ENCODE assay signal across 1 cellular context in the genomic region with DNA sequence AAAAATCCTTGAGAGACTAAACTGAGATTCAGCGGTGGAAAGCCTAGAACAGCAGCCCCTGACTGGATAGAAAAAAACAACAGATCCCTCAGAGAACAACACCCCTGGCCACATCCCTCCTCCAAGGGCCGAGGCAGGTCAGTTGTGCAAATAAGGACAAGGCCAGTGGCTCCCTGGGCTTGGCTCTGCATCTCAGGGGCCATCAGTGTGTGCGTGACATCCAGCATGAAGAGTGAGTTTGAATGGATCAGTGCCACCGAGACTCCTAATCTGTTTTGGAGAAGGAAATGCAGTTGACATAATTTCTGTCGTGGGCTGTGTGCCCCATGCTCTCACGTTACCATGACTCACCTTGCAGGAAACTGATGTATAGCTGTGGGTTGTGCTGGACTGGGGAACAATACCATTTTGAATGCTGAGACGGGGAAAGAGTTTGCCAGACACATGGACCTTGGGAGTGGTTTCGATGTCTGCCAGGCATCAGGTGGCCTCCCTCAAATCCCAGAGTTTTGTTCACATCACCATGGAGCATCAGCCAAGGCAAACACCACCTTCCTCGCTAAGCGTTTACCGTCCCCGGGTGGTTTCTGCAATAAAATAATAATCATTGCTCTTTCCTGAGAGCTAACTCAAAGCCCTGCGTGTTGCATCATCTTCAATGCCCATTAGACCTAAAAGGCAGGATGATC.
TF ChIP-seq lines count a peak whose summit lies in the region.

No MANE protein-coding gene starts in this region.

TF ChIP-seq in HEK293, 187 proteins besides CTCF, POLR2A, EP300 and RAD21 (continued from another document and continues in another):
- TF ChIP-seq, protein P1, sequence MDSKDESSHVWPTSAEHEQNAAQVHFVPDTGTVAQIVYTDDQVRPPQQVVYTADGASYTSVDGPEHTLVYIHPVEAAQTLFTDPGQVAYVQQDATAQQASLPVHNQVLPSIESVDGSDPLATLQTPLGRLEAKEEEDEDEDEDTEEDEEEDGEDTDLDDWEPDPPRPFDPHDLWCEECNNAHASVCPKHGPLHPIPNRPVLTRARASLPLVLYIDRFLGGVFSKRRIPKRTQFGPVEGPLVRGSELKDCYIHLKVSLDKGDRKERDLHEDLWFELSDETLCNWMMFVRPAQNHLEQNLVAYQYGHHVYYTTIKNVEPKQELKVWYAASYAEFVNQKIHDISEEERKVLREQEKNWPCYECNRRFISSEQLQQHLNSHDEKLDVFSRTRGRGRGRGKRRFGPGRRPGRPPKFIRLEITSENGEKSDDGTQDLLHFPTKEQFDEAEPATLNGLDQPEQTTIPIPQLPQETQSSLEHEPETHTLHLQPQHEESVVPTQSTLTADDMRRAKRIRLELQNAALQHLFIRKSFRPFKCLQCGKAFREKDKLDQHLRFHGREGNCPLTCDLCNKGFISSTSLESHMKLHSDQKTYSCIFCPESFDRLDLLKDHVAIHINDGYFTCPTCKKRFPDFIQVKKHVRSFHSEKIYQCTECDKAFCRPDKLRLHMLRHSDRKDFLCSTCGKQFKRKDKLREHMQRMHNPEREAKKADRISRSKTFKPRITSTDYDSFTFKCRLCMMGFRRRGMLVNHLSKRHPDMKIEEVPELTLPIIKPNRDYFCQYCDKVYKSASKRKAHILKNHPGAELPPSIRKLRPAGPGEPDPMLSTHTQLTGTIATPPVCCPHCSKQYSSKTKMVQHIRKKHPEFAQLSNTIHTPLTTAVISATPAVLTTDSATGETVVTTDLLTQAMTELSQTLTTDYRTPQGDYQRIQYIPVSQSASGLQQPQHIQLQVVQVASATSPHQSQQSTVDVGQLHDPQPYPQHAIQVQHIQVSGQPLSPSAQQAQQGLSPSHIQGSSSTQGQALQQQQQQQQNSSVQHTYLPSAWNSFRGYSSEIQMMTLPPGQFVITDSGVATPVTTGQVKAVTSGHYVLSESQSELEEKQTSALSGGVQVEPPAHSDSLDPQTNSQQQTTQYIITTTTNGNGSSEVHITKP (tag by site-specific recombination; IDR thresholded peaks at IDR 0.05) = peak; percentile 88
- TF ChIP-seq GLIS1 (tag by site-specific recombination; IDR thresholded peaks at IDR 0.05) = peak; percentile 67
- TF ChIP-seq, protein P2, sequence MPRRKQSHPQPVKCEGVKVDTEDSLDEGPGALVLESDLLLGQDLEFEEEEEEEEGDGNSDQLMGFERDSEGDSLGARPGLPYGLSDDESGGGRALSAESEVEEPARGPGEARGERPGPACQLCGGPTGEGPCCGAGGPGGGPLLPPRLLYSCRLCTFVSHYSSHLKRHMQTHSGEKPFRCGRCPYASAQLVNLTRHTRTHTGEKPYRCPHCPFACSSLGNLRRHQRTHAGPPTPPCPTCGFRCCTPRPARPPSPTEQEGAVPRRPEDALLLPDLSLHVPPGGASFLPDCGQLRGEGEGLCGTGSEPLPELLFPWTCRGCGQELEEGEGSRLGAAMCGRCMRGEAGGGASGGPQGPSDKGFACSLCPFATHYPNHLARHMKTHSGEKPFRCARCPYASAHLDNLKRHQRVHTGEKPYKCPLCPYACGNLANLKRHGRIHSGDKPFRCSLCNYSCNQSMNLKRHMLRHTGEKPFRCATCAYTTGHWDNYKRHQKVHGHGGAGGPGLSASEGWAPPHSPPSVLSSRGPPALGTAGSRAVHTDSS (tag by site-specific recombination; IDR thresholded peaks at IDR 0.05) = 0 out of 2 replicates have a peak, but pooled peaks have one; percentile 36
- TF ChIP-seq, protein P3, sequence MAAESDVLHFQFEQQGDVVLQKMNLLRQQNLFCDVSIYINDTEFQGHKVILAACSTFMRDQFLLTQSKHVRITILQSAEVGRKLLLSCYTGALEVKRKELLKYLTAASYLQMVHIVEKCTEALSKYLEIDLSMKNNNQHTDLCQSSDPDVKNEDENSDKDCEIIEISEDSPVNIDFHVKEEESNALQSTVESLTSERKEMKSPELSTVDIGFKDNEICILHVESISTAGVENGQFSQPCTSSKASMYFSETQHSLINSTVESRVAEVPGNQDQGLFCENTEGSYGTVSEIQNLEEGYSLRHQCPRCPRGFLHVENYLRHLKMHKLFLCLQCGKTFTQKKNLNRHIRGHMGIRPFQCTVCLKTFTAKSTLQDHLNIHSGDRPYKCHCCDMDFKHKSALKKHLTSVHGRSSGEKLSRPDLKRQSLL (tag by site-specific recombination; IDR thresholded peaks at IDR 0.05) = no peak
- TF ChIP-seq, protein P4, sequence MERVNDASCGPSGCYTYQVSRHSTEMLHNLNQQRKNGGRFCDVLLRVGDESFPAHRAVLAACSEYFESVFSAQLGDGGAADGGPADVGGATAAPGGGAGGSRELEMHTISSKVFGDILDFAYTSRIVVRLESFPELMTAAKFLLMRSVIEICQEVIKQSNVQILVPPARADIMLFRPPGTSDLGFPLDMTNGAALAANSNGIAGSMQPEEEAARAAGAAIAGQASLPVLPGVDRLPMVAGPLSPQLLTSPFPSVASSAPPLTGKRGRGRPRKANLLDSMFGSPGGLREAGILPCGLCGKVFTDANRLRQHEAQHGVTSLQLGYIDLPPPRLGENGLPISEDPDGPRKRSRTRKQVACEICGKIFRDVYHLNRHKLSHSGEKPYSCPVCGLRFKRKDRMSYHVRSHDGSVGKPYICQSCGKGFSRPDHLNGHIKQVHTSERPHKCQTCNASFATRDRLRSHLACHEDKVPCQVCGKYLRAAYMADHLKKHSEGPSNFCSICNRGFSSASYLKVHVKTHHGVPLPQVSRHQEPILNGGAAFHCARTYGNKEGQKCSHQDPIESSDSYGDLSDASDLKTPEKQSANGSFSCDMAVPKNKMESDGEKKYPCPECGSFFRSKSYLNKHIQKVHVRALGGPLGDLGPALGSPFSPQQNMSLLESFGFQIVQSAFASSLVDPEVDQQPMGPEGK (tag by site-specific recombination; IDR thresholded peaks at IDR 0.05) = peak; percentile 69
- TF ChIP-seq ZNF24 (tag by site-specific recombination; IDR thresholded peaks at IDR 0.05) = 0 out of 2 replicates have a peak, but pooled peaks have one; percentile 42
- TF ChIP-seq SETDB1 (IDR thresholded peaks at IDR 0.05; ENCODE audit: insufficient read length, low read length) = peak; percentile 19
- TF ChIP-seq, protein P5, sequence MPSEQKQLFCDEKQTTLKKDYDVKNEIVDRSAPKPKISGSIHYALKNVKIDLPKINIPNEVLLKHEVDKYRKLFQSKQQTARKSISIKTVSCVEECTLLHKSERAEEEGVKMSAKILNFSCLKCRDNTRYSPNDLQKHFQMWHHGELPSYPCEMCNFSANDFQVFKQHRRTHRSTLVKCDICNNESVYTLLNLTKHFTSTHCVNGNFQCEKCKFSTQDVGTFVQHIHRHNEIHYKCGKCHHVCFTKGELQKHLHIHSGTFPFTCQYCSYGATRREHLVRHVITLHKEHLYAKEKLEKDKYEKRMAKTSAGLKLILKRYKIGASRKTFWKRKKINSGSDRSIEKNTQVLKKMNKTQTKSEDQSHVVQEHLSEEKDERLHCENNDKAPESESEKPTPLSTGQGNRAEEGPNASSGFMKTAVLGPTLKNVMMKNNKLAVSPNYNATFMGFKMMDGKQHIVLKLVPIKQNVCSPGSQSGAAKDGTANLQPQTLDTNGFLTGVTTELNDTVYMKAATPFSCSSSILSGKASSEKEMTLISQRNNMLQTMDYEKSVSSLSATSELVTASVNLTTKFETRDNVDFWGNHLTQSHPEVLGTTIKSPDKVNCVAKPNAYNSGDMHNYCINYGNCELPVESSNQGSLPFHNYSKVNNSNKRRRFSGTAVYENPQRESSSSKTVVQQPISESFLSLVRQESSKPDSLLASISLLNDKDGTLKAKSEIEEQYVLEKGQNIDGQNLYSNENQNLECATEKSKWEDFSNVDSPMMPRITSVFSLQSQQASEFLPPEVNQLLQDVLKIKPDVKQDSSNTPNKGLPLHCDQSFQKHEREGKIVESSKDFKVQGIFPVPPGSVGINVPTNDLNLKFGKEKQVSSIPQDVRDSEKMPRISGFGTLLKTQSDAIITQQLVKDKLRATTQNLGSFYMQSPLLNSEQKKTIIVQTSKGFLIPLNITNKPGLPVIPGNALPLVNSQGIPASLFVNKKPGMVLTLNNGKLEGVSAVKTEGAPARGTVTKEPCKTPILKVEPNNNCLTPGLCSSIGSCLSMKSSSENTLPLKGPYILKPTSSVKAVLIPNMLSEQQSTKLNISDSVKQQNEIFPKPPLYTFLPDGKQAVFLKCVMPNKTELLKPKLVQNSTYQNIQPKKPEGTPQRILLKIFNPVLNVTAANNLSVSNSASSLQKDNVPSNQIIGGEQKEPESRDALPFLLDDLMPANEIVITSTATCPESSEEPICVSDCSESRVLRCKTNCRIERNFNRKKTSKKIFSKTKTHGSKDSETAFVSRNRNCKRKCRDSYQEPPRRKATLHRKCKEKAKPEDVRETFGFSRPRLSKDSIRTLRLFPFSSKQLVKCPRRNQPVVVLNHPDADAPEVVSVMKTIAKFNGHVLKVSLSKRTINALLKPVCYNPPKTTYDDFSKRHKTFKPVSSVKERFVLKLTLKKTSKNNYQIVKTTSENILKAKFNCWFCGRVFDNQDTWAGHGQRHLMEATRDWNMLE (tag by site-specific recombination; conservative IDR thresholded peaks at IDR 0.05; ENCODE audit: low read depth) = 0 out of 2 replicates have a peak, but pooled peaks have one; percentile 61
- TF ChIP-seq, protein P6, sequence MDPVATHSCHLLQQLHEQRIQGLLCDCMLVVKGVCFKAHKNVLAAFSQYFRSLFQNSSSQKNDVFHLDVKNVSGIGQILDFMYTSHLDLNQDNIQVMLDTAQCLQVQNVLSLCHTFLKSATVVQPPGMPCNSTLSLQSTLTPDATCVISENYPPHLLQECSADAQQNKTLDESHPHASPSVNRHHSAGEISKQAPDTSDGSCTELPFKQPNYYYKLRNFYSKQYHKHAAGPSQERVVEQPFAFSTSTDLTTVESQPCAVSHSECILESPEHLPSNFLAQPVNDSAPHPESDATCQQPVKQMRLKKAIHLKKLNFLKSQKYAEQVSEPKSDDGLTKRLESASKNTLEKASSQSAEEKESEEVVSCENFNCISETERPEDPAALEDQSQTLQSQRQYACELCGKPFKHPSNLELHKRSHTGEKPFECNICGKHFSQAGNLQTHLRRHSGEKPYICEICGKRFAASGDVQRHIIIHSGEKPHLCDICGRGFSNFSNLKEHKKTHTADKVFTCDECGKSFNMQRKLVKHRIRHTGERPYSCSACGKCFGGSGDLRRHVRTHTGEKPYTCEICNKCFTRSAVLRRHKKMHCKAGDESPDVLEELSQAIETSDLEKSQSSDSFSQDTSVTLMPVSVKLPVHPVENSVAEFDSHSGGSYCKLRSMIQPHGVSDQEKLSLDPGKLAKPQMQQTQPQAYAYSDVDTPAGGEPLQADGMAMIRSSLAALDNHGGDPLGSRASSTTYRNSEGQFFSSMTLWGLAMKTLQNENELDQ (tag by site-specific recombination; IDR thresholded peaks at IDR 0.05; ENCODE audit: low read depth) = no peak
- TF ChIP-seq, protein P7, sequence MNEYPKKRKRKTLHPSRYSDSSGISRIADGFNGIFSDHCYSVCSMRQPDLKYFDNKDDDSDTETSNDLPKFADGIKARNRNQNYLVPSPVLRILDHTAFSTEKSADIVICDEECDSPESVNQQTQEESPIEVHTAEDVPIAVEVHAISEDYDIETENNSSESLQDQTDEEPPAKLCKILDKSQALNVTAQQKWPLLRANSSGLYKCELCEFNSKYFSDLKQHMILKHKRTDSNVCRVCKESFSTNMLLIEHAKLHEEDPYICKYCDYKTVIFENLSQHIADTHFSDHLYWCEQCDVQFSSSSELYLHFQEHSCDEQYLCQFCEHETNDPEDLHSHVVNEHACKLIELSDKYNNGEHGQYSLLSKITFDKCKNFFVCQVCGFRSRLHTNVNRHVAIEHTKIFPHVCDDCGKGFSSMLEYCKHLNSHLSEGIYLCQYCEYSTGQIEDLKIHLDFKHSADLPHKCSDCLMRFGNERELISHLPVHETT (tag by site-specific recombination; IDR thresholded peaks at IDR 0.05) = peak; percentile 34; the same call in 1 of the 2 replicates
- TF ChIP-seq SCRT2 (tag by site-specific recombination; IDR thresholded peaks at IDR 0.05) = peak; percentile 68
- TF ChIP-seq, protein P8, sequence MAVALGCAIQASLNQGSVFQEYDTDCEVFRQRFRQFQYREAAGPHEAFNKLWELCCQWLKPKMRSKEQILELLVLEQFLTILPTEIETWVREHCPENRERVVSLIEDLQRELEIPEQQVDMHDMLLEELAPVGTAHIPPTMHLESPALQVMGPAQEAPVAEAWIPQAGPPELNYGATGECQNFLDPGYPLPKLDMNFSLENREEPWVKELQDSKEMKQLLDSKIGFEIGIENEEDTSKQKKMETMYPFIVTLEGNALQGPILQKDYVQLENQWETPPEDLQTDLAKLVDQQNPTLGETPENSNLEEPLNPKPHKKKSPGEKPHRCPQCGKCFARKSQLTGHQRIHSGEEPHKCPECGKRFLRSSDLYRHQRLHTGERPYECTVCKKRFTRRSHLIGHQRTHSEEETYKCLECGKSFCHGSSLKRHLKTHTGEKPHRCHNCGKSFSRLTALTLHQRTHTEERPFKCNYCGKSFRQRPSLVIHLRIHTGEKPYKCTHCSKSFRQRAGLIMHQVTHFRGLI (tag by site-specific recombination; IDR thresholded peaks at IDR 0.05) = no peak
- peak; percentile 84 for TF ChIP-seq ZNF660 (tag by site-specific recombination; IDR thresholded peaks at IDR 0.05)
- TF ChIP-seq, protein P9, sequence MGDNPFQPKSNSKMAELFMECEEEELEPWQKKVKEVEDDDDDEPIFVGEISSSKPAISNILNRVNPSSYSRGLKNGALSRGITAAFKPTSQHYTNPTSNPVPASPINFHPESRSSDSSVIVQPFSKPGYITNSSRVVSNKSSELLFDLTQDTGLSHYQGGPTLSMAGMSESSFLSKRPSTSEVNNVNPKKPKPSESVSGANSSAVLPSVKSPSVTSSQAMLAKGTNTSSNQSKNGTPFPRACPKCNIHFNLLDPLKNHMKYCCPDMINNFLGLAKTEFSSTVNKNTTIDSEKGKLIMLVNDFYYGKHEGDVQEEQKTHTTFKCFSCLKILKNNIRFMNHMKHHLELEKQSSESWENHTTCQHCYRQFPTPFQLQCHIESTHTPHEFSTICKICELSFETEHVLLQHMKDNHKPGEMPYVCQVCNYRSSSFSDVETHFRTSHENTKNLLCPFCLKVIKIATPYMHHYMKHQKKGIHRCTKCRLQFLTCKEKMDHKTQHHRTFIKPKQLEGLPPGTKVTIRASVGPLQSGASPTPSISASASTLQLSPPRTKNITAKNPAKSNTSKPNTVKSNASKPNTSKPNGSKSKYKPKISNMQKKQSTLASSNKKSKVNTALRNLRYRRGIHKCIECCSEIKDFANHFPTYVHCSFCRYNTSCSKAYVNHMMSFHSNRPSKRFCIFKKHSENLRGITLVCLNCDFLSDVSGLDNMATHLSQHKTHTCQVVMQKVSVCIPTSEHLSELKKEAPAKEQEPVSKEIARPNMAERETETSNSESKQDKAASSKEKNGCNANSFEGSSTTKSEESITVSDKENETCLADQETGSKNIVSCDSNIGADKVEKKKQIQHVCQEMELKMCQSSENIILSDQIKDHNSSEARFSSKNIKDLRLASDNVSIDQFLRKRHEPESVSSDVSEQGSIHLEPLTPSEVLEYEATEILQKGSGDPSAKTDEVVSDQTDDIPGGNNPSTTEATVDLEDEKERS (tag by site-specific recombination; IDR thresholded peaks at IDR 0.05) = no peak
- no peak for TF ChIP-seq ZNF610 (tag by site-specific recombination; IDR thresholded peaks at IDR 0.05; ENCODE audit: borderline replicate concordance)
- TF ChIP-seq, protein P10, sequence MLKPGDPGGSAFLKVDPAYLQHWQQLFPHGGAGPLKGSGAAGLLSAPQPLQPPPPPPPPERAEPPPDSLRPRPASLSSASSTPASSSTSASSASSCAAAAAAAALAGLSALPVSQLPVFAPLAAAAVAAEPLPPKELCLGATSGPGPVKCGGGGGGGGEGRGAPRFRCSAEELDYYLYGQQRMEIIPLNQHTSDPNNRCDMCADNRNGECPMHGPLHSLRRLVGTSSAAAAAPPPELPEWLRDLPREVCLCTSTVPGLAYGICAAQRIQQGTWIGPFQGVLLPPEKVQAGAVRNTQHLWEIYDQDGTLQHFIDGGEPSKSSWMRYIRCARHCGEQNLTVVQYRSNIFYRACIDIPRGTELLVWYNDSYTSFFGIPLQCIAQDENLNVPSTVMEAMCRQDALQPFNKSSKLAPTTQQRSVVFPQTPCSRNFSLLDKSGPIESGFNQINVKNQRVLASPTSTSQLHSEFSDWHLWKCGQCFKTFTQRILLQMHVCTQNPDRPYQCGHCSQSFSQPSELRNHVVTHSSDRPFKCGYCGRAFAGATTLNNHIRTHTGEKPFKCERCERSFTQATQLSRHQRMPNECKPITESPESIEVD (tag by site-specific recombination; IDR thresholded peaks at IDR 0.05) = no peak
- TF ChIP-seq ZNF23 (tag by site-specific recombination; IDR thresholded peaks at IDR 0.05; ENCODE audit: borderline replicate concordance) = no peak
